19 cellular contexts compared by ENCODE assay signal in genomic region chr7:86961686-86962085, GRCh38.
A peak's percentile ranks its signal among the peaks of the same experiment; 100 is the strongest.
DNase-seq lines count a peak whose midpoint lies in the region; ATAC-seq and TF ChIP-seq lines count a peak whose summit lies in the region.
"Had no signal": no experiment of that assay in that cellular context is flagged by ENCODE, and none has a peak within 500 bp of the region (broad histone marks: within the 10 kb centered on the region; RNA-seq: fewer than 3 reads in every experiment).

No MANE protein-coding gene starts in this region.

- peak; percentile 32 for DNase-seq in NCI-H226
- peak; percentile 29 for DNase-seq in astrocyte of the hippocampus (ENCODE audit: low read depth, low spot score)
- peak; percentile 54 to 76 for DNase-seq in hippocampal formation (lab: John Stamatoyannopoulos, UW)
- no peak for DNase-seq in gastrocnemius medialis
- DNase-seq in MCF 10A (ENCODE audit: unreplicated experiment): no peak
- DNase-seq in T-helper 2 cell treated with Interferon-gamma antibody and Interleukin-4, amounts not matched to agents 5 μg/mL and 100 μg/mL, for 36 hours (ENCODE audit: low spot score): no peak
- DNase-seq in effector CD8-positive, alpha-beta T cell (lab: John Stamatoyannopoulos, UW): no peak
- no peak for DNase-seq in SW 1271 (lab: John Stamatoyannopoulos, UW)
- DNase-seq: activated CD8-positive, alpha-beta memory T cell treated with anti-CD3 and anti-CD28 coated beads for 24 hours; activated naive CD8-positive, alpha-beta T cell treated with anti-CD3 and anti-CD28 coated beads for 36 hours; AML-193; Caco-2; erythroblast; NCI-H1092; NCI-H2107 had no signal

- intact Hi-C loops in gastrocnemius medialis (cut with DNase I; ENCODE audit: low total_unique reads) (no loop called here), MCF 10A (cut with micrococcal nuclease) (no loop called here)

- peaks cover 8% of the 10 kb centered on the region for H3K27me3 Mint-ChIP-seq in MCF 10A (ENCODE audit: insufficient read depth, unreplicated experiment)
- H3K27me3 Mint-ChIP-seq in T-helper 2 cell treated with Interferon-gamma antibody and Interleukin-4, amounts not matched to agents 5 μg/mL and 100 μg/mL, for 36 hours (ENCODE audit: low read depth): no peaks in the 10 kb centered on the region
- H3K27me3 Mint-ChIP-seq: stimulated activated memory B cell treated with anti-CD40 and anti-IgM and Interleukin-4, amounts not matched to agents 10 μg/mL and 1 μg/mL and 100 μg/mL, for 72 hours had no signal

- H3K36me3 Mint-ChIP-seq in MCF 10A (ENCODE audit: insufficient read depth, unreplicated experiment): peaks cover 6% of the 10 kb centered on the region
- H3K36me3 Mint-ChIP-seq in T-helper 2 cell treated with Interferon-gamma antibody and Interleukin-4, amounts not matched to agents 5 μg/mL and 100 μg/mL, for 36 hours (ENCODE audit: low read depth): no peaks in the 10 kb centered on the region
- H3K36me3 Mint-ChIP-seq: activated naive CD8-positive, alpha-beta T cell treated with anti-CD3 and anti-CD28 coated beads for 36 hours had no signal

- H3K27ac Mint-ChIP-seq in MCF 10A (ENCODE audit: low read depth, unreplicated experiment): no peak overlapping the region
- no peak overlapping the region for H3K27ac Mint-ChIP-seq in T-helper 2 cell treated with Interferon-gamma antibody and Interleukin-4, amounts not matched to agents 5 μg/mL and 100 μg/mL, for 36 hours
- H3K27ac Mint-ChIP-seq: stimulated activated memory B cell treated with anti-CD40 and anti-IgM and Interleukin-4, amounts not matched to agents 10 μg/mL and 1 μg/mL and 100 μg/mL, for 72 hours had no signal

- peaks cover 10 to 11% of the 10 kb centered on the region in 2 donors for H3K4me1 ChIP-seq in gastrocnemius medialis
- H3K4me1 ChIP-seq: breast epithelium, Caco-2 had no signal

- H3K9me3 Mint-ChIP-seq in MCF 10A (ENCODE audit: unreplicated experiment): no peaks in the 10 kb centered on the region
- no peaks in the 10 kb centered on the region for H3K9me3 Mint-ChIP-seq in T-helper 2 cell treated with Interferon-gamma antibody and Interleukin-4, amounts not matched to agents 5 μg/mL and 100 μg/mL, for 36 hours
- H3K9me3 Mint-ChIP-seq: activated naive CD8-positive, alpha-beta T cell treated with anti-CD3 and anti-CD28 coated beads for 36 hours; stimulated activated memory B cell treated with anti-CD40 and anti-IgM and Interleukin-4, amounts not matched to agents 10 μg/mL and 1 μg/mL and 100 μg/mL, for 72 hours had no signal

- POLR2A ChIA-PET in MCF 10A (lab: Yijun Ruan, JAX): no interaction called here

- H3K9me3 ChIP-seq in gastrocnemius medialis: no peaks in the 10 kb centered on the region
- H3K9me3 ChIP-seq: SJCRH30 had no signal

- no peak overlapping the region for H3K27ac ChIP-seq in gastrocnemius medialis
- H3K27ac ChIP-seq: breast epithelium, SJCRH30 had no signal

- H3K4me3 ChIP-seq in gastrocnemius medialis: no peak overlapping the region
- H3K4me3 ChIP-seq: breast epithelium, SJCRH30 had no signal

- no peak for TF ChIP-seq POLR2A in gastrocnemius medialis (IDR thresholded peaks at IDR 0.05)

- H3K27me3 ChIP-seq in gastrocnemius medialis: no peaks in the 10 kb centered on the region
- H3K27me3 ChIP-seq: breast epithelium, SJCRH30 had no signal

- H3K36me3 ChIP-seq in gastrocnemius medialis: no peaks in the 10 kb centered on the region
- H3K36me3 ChIP-seq: breast epithelium, SJCRH30 had no signal

- H3K4me3 Mint-ChIP-seq in MCF 10A (ENCODE audit: unreplicated experiment): no peak overlapping the region
- no peak overlapping the region for H3K4me3 Mint-ChIP-seq in T-helper 2 cell treated with Interferon-gamma antibody and Interleukin-4, amounts not matched to agents 5 μg/mL and 100 μg/mL, for 36 hours
- H3K4me3 Mint-ChIP-seq: activated naive CD8-positive, alpha-beta T cell treated with anti-CD3 and anti-CD28 coated beads for 36 hours; stimulated activated memory B cell treated with anti-CD40 and anti-IgM and Interleukin-4, amounts not matched to agents 10 μg/mL and 1 μg/mL and 100 μg/mL, for 72 hours had no signal

- CTCF ChIA-PET in MCF 10A (lab: Yijun Ruan, JAX): interaction anchor here (0.6 to 1.5 kb wide), 3 partner anchors 11 to 187 kb away, joined by 3 to 7 read pairs (median 4); no protein-coding TSS in a partner anchor

- TF ChIP-seq CTCF in gastrocnemius medialis (IDR thresholded peaks at IDR 0.05 in 4 of 5, conservative IDR thresholded peaks at IDR 0.05 in 1 of 5) (no peak), MCF 10A (IDR thresholded peaks at IDR 0.05; ENCODE audit: unreplicated experiment) (no peak)

- peak; percentile 39 to 74 for ATAC-seq in gastrocnemius medialis
- ATAC-seq: sciatic nerve; stimulated activated memory B cell treated with anti-CD40 and anti-IgM and Interleukin-4, amounts not matched to agents 10 μg/mL and 1 μg/mL and 100 μg/mL, for 72 hours had no signal

- no TSS peak for BruUV-seq in MCF 10A (replicated peaks; lab: Mats Ljungman, UMichigan)

- no peaks in the 10 kb centered on the region for H3K4me1 Mint-ChIP-seq in MCF 10A (ENCODE audit: insufficient read depth, unreplicated experiment)
- no peaks in the 10 kb centered on the region for H3K4me1 Mint-ChIP-seq in T-helper 2 cell treated with Interferon-gamma antibody and Interleukin-4, amounts not matched to agents 5 μg/mL and 100 μg/mL, for 36 hours (ENCODE audit: low read depth)

- in situ Hi-C loops in gastrocnemius medialis (cut with MboI; ENCODE audit: low sequenced_read_pairs in 4 of 4): no loop called here

Comparison
In these comparisons a context has a peak if more than half of its experiments do, and no peak if none do; other contexts are left out.
1. DNase-seq: peak in NCI-H226 (single experiment), astrocyte of the hippocampus (single experiment) and hippocampal formation (2 of 2); none in gastrocnemius medialis (0 of 2), MCF 10A (single experiment), T-helper 2 cell treated with Interferon-gamma antibody and Interleukin-4, amounts not matched to agents 5 μg/mL and 100 μg/mL, for 36 hours (single experiment), effector CD8-positive, alpha-beta T cell (single experiment) and SW 1271 (0 of 2).